In the genomic region with DNA sequence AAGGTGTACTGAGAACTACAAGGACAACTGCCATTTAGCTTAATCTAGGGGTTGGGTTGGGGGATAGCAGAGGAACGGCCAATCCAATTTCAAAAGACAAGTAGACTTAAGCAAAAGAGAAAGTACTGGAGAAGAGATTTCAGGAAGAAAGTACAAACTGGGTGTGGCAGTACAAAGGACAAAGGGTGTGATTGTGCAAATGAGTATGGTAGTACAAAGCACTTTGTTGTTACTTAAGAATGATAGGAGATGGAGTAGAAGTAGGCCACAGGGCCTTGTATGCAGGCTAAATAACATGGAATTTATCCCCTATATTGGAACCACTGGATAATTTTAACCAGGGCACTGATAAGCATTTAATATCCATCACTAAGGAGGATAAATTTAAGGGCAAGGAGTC, we compare ENCODE assay signal across 1 cellular context.
TF ChIP-seq lines count a peak whose summit lies in the region.

No MANE protein-coding gene starts in this region.

TF ChIP-seq in A549, 52 proteins besides CTCF, POLR2A, EP300 and RAD21 (continued from another document):
- no peak for TF ChIP-seq CHD4 (IDR thresholded peaks at IDR 0.05; ENCODE audit: borderline replicate concordance)
- no peak for TF ChIP-seq JUNB (IDR thresholded peaks at IDR 0.05)
- TF ChIP-seq ZFP36 (IDR thresholded peaks at IDR 0.05; ENCODE audit: borderline replicate concordance, partially characterized antibody) = no peak
- no peak for TF ChIP-seq HOXB13 (CRISPR knock-in tag; IDR thresholded peaks at IDR 0.05; ENCODE audit: low read depth)
- TF ChIP-seq, protein P1, sequence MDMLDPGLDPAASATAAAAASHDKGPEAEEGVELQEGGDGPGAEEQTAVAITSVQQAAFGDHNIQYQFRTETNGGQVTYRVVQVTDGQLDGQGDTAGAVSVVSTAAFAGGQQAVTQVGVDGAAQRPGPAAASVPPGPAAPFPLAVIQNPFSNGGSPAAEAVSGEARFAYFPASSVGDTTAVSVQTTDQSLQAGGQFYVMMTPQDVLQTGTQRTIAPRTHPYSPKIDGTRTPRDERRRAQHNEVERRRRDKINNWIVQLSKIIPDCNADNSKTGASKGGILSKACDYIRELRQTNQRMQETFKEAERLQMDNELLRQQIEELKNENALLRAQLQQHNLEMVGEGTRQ (IDR thresholded peaks at IDR 0.05) = no peak
